8 cellular contexts compared by ENCODE assay signal in genomic region chrX:132193872-132194574, GRCh38.
"Had no signal": no experiment of that assay in that cellular context is flagged by ENCODE, and none has a peak within 500 bp of the region (broad histone marks: within the 10 kb centered on the region; RNA-seq: fewer than 3 reads in every experiment).

No MANE protein-coding gene starts in this region.

- DNase-seq: GDM1, GF-D8 had no signal

- ATAC-seq: GM12878 had no signal

- H3K4me3 ChIP-seq: GM12878 had no signal

- FAIRE-seq: G401.6, GM12878, GM12891, GM12892, GM18507, GM19239 had no signal
